Comparison of ENCODE assay signal across 8 cellular contexts in genomic region chr7:74206589-74207120, GRCh38. TPM values are rescaled to one million over a fixed set of nuclear protein-coding genes. Genes with fewer than 3 reads are reported as not detected.
DNase-seq lines count a peak whose midpoint lies in the region; ATAC-seq and TF ChIP-seq lines count a peak whose summit lies in the region.

No MANE protein-coding gene starts in this region.

- no peaks in the 10 kb centered on the region for H3K36me3 ChIP-seq in neural progenitor cell

- H3K27me3 Mint-ChIP-seq in activated T-helper 2 cell treated with anti-CD3 and anti-CD28 coated beads, Interferon-gamma antibody, Interleukin-2, Interleukin-4, amounts not matched to agents 10 μg/mL and 5 μg/mL and 100 μg/mL, durations not matched to agents 14 hours and 24 hours and 36 hours (ENCODE audit: low read depth): peaks cover 3% of the 10 kb centered on the region
- peaks cover 4% of the 10 kb centered on the region for H3K27me3 Mint-ChIP-seq in neural progenitor cell (ENCODE audit: insufficient read depth, low read depth)
- H3K27me3 Mint-ChIP-seq in stimulated activated naive CD8-positive, alpha-beta T cell treated with anti-CD3 and anti-CD28 coated beads, Interleukin-15, amount 100 ng/mL, for 72 hours: peaks cover 26% of the 10 kb centered on the region

- H3F3A ChIP-seq in neural progenitor cell (ENCODE audit: low read depth): no peaks in the 10 kb centered on the region

- ATAC-seq in stimulated activated naive CD8-positive, alpha-beta T cell treated with anti-CD3 and anti-CD28 coated beads, Interleukin-15, amount 100 ng/mL, for 72 hours: peak; percentile 68
- ATAC-seq in GM19467 (IDR thresholded peaks at IDR 0.05; ENCODE audit: unreplicated experiment): no peak

- no peak overlapping the region for H3K9ac ChIP-seq in neural progenitor cell

- peak; percentile 90 for TF ChIP-seq RAD21 in Ishikawa (IDR thresholded peaks at IDR 0.05; ENCODE audit: low read depth)

- no peak overlapping the region for H3K4me2 ChIP-seq in neural progenitor cell

- DNase-seq in GF-D8 (lab: John Stamatoyannopoulos, UW) (peak; percentile 42), RPMI8226 (peak; percentile 87), fibroblast of the aortic adventitia (ENCODE audit: low read depth) (peak; percentile 70), neural progenitor cell (ENCODE audit: low spot score) (peak; percentile 84)
- peak; percentile 73 for DNase-seq in activated T-helper 2 cell treated with anti-CD3 and anti-CD28 coated beads, Interferon-gamma antibody, Interleukin-2, Interleukin-4, amounts not matched to agents 10 μg/mL and 5 μg/mL and 100 μg/mL, durations not matched to agents 14 hours and 24 hours and 36 hours (ENCODE audit: low spot score)
- DNase-seq in stimulated activated naive CD8-positive, alpha-beta T cell treated with anti-CD3 and anti-CD28 coated beads, Interleukin-15, amount 100 ng/mL, for 72 hours: peak; percentile 77 to 82

- H3K27ac ChIP-seq in neural progenitor cell: no peak overlapping the region

- peak overlapping the region; percentile 45 for H2AFZ ChIP-seq in neural progenitor cell (replicated peaks)

- no peaks in the 10 kb centered on the region for H3K9me3 Mint-ChIP-seq in activated T-helper 2 cell treated with anti-CD3 and anti-CD28 coated beads, Interferon-gamma antibody, Interleukin-2, Interleukin-4, amounts not matched to agents 10 μg/mL and 5 μg/mL and 100 μg/mL, durations not matched to agents 14 hours and 24 hours and 36 hours
- no peaks in the 10 kb centered on the region for H3K9me3 Mint-ChIP-seq in neural progenitor cell
- H3K9me3 Mint-ChIP-seq in stimulated activated naive CD8-positive, alpha-beta T cell treated with anti-CD3 and anti-CD28 coated beads, Interleukin-15, amount 100 ng/mL, for 72 hours: no peaks in the 10 kb centered on the region

- no peaks in the 10 kb centered on the region for H3K27me3 ChIP-seq in neural progenitor cell

- no peak overlapping the region for H3K27ac Mint-ChIP-seq in activated T-helper 2 cell treated with anti-CD3 and anti-CD28 coated beads, Interferon-gamma antibody, Interleukin-2, Interleukin-4, amounts not matched to agents 10 μg/mL and 5 μg/mL and 100 μg/mL, durations not matched to agents 14 hours and 24 hours and 36 hours
- H3K27ac Mint-ChIP-seq in neural progenitor cell: no peak overlapping the region
- H3K27ac Mint-ChIP-seq in stimulated activated naive CD8-positive, alpha-beta T cell treated with anti-CD3 and anti-CD28 coated beads, Interleukin-15, amount 100 ng/mL, for 72 hours: no peak overlapping the region

- H4K20me1 ChIP-seq in neural progenitor cell (ENCODE audit: low read depth): no peaks in the 10 kb centered on the region

- no peaks in the 10 kb centered on the region for H3K79me2 ChIP-seq in neural progenitor cell (ENCODE audit: low read depth)

- peak; percentile 94 for TF ChIP-seq CTCF in fibroblast of the aortic adventitia (IDR thresholded peaks at IDR 0.05; ENCODE audit: insufficient read depth, low read length)
- peak; percentile 96 for TF ChIP-seq CTCF in neural progenitor cell (IDR thresholded peaks at IDR 0.05)

- H3K4me1 Mint-ChIP-seq in activated T-helper 2 cell treated with anti-CD3 and anti-CD28 coated beads, Interferon-gamma antibody, Interleukin-2, Interleukin-4, amounts not matched to agents 10 μg/mL and 5 μg/mL and 100 μg/mL, durations not matched to agents 14 hours and 24 hours and 36 hours (ENCODE audit: low read depth): peaks cover 16% of the 10 kb centered on the region
- H3K4me1 Mint-ChIP-seq in neural progenitor cell: no peaks in the 10 kb centered on the region
- peaks cover 40% of the 10 kb centered on the region for H3K4me1 Mint-ChIP-seq in stimulated activated naive CD8-positive, alpha-beta T cell treated with anti-CD3 and anti-CD28 coated beads, Interleukin-15, amount 100 ng/mL, for 72 hours

- intact Hi-C loops in activated T-helper 2 cell treated with anti-CD3 and anti-CD28 coated beads, Interferon-gamma antibody, Interleukin-2, Interleukin-4, amounts not matched to agents 10 μg/mL and 5 μg/mL and 100 μg/mL, durations not matched to agents 14 hours and 24 hours and 36 hours (cut with micrococcal nuclease): loop anchor here (1.0 to 5.0 kb wide), 3 partner anchors 46 to 195 kb away; partner anchors contain the start of gene RFC2

- H3K9me3 ChIP-seq in neural progenitor cell (ENCODE audit: low read depth): no peaks in the 10 kb centered on the region

- H3K4me1 ChIP-seq in neural progenitor cell: no peaks in the 10 kb centered on the region

- TF ChIP-seq EP300 in Ishikawa (IDR thresholded peaks at IDR 0.05; ENCODE audit: borderline replicate concordance): no peak

- peak overlapping the region; percentile 13 for H3K4me3 Mint-ChIP-seq in activated T-helper 2 cell treated with anti-CD3 and anti-CD28 coated beads, Interferon-gamma antibody, Interleukin-2, Interleukin-4, amounts not matched to agents 10 μg/mL and 5 μg/mL and 100 μg/mL, durations not matched to agents 14 hours and 24 hours and 36 hours (ENCODE audit: low read depth)
- H3K4me3 Mint-ChIP-seq in neural progenitor cell: no peak overlapping the region
- H3K4me3 Mint-ChIP-seq in stimulated activated naive CD8-positive, alpha-beta T cell treated with anti-CD3 and anti-CD28 coated beads, Interleukin-15, amount 100 ng/mL, for 72 hours: peak overlapping the region; percentile 19 to 44

- H3K4me3 ChIP-seq in fibroblast of the aortic adventitia (ENCODE audit: low read depth, low read length): peak overlapping the region; percentile 54
- no peak overlapping the region for H3K4me3 ChIP-seq in neural progenitor cell

- peaks cover 4% of the 10 kb centered on the region for H3K36me3 Mint-ChIP-seq in activated T-helper 2 cell treated with anti-CD3 and anti-CD28 coated beads, Interferon-gamma antibody, Interleukin-2, Interleukin-4, amounts not matched to agents 10 μg/mL and 5 μg/mL and 100 μg/mL, durations not matched to agents 14 hours and 24 hours and 36 hours (ENCODE audit: low read depth)
- no peaks in the 10 kb centered on the region for H3K36me3 Mint-ChIP-seq in neural progenitor cell

TF ChIP-seq in Ishikawa, 13 proteins besides CTCF, POLR2A, EP300 and RAD21:
- TF ChIP-seq REST (IDR thresholded peaks at IDR 0.05; ENCODE audit: low read depth) (no peak), NFIC (IDR thresholded peaks at IDR 0.05) (no peak), TAF1 (IDR thresholded peaks at IDR 0.05; ENCODE audit: low read depth) (no peak), CREB1 (IDR thresholded peaks at IDR 0.05; ENCODE audit: low read depth) (no peak)
TF ChIP-seq in Ishikawa: peak in this region for 0.

RNA-seq across cellular contexts. Expression of gene LAT2, which starts 3.2 kb away (rescaled TPM):
- 20.2 and 22.2 TPM in 2 replicates for total RNA-seq in activated T-helper 2 cell treated with anti-CD3 and anti-CD28 coated beads, Interferon-gamma antibody, Interleukin-2, Interleukin-4, amounts not matched to agents 10 μg/mL and 5 μg/mL and 100 μg/mL, durations not matched to agents 14 hours and 24 hours and 36 hours
- total RNA-seq in fibroblast of the aortic adventitia (ENCODE audit: low replicate concordance) (0.18 TPM in 1 of 2 replicates, not detected in the other), neural progenitor cell (ENCODE audit: low replicate concordance) (not detected in 2 replicates)

RNA-seq across cellular contexts. Expression of gene EIF4H, which starts 32.5 kb away (rescaled TPM):
- 367 and 372 TPM in 2 replicates for total RNA-seq in activated T-helper 2 cell treated with anti-CD3 and anti-CD28 coated beads, Interferon-gamma antibody, Interleukin-2, Interleukin-4, amounts not matched to agents 10 μg/mL and 5 μg/mL and 100 μg/mL, durations not matched to agents 14 hours and 24 hours and 36 hours
- total RNA-seq in fibroblast of the aortic adventitia (ENCODE audit: low replicate concordance) (198 and 225 TPM in 2 replicates), neural progenitor cell (ENCODE audit: low replicate concordance) (214 and 315 TPM in 2 replicates)

RNA-seq across cellular contexts. Expression of gene RFC2, which starts 47.5 kb away (rescaled TPM):
- total RNA-seq in activated T-helper 2 cell treated with anti-CD3 and anti-CD28 coated beads, Interferon-gamma antibody, Interleukin-2, Interleukin-4, amounts not matched to agents 10 μg/mL and 5 μg/mL and 100 μg/mL, durations not matched to agents 14 hours and 24 hours and 36 hours: 82.9 and 85.2 TPM in 2 replicates
- total RNA-seq in fibroblast of the aortic adventitia (ENCODE audit: low replicate concordance) (2.5 and 39.0 TPM in 2 replicates), neural progenitor cell (ENCODE audit: low replicate concordance) (66.0 and 71.3 TPM in 2 replicates)

Comparison
In these comparisons a context has a peak if more than half of its experiments do, and no peak if none do; other contexts are left out.
1. RNA of gene LAT2, which starts 3.2 kb away (total RNA-seq): 20.2 to 22.2 TPM in activated T-helper 2 cell treated with anti-CD3 and anti-CD28 coated beads, Interferon-gamma antibody, Interleukin-2, Interleukin-4, amounts not matched to agents 10 μg/mL and 5 μg/mL and 100 μg/mL, durations not matched to agents 14 hours and 24 hours and 36 hours; 0.18 TPM in fibroblast of the aortic adventitia and not detected in neural progenitor cell; every median in the first group is over 10 times any median in the second.
2. Peak in every context shown above with its lines, with median percentiles within 50 percentile points of each other: DNase-seq.